In the genomic region with DNA sequence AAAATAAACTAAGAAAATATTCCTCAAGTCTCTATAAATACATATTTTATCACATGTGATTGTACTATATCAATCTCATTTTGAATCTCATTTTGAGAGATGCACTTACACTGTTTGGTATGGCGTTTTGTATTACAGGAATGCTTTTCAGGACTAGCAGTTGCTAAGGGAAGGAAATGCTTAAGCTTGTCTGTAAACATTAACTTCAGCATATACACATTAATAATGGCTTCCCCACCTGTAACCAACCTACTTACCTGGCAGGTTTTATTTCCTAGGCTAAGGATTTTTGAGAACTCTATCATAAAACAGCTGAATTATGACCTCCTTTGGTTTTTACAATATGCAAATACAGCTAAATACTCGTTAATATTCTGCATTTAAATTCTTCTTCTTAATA, we compare ENCODE assay signal across 1 cellular context.
TF ChIP-seq lines count a peak whose summit lies in the region.

No MANE protein-coding gene starts in this region.

TF ChIP-seq in GM23338, 12 proteins besides CTCF, POLR2A, EP300 and RAD21:
- TF ChIP-seq ZNF331 (CRISPR knock-in tag; IDR thresholded peaks at IDR 0.05; ENCODE audit: low read depth) (no peak), ZNF114 (CRISPR knock-in tag; IDR thresholded peaks at IDR 0.05) (no peak), CREB1 (CRISPR knock-in tag; IDR thresholded peaks at IDR 0.05; ENCODE audit: low read depth) (no peak), EZH2 (IDR thresholded peaks at IDR 0.05; ENCODE audit: low read depth, unreplicated experiment) (no peak), EZH2phosphoT487 (IDR thresholded peaks at IDR 0.05; ENCODE audit: unreplicated experiment) (no peak), POLR2AphosphoS5 (IDR thresholded peaks at IDR 0.05; ENCODE audit: low read depth) (no peak)
- TF ChIP-seq, protein P1, sequence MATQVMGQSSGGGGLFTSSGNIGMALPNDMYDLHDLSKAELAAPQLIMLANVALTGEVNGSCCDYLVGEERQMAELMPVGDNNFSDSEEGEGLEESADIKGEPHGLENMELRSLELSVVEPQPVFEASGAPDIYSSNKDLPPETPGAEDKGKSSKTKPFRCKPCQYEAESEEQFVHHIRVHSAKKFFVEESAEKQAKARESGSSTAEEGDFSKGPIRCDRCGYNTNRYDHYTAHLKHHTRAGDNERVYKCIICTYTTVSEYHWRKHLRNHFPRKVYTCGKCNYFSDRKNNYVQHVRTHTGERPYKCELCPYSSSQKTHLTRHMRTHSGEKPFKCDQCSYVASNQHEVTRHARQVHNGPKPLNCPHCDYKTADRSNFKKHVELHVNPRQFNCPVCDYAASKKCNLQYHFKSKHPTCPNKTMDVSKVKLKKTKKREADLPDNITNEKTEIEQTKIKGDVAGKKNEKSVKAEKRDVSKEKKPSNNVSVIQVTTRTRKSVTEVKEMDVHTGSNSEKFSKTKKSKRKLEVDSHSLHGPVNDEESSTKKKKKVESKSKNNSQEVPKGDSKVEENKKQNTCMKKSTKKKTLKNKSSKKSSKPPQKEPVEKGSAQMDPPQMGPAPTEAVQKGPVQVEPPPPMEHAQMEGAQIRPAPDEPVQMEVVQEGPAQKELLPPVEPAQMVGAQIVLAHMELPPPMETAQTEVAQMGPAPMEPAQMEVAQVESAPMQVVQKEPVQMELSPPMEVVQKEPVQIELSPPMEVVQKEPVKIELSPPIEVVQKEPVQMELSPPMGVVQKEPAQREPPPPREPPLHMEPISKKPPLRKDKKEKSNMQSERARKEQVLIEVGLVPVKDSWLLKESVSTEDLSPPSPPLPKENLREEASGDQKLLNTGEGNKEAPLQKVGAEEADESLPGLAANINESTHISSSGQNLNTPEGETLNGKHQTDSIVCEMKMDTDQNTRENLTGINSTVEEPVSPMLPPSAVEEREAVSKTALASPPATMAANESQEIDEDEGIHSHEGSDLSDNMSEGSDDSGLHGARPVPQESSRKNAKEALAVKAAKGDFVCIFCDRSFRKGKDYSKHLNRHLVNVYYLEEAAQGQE (IDR thresholded peaks at IDR 0.05; ENCODE audit: unreplicated experiment): no peak
TF ChIP-seq in GM23338: peak in this region for 0.
